In the genomic region with DNA sequence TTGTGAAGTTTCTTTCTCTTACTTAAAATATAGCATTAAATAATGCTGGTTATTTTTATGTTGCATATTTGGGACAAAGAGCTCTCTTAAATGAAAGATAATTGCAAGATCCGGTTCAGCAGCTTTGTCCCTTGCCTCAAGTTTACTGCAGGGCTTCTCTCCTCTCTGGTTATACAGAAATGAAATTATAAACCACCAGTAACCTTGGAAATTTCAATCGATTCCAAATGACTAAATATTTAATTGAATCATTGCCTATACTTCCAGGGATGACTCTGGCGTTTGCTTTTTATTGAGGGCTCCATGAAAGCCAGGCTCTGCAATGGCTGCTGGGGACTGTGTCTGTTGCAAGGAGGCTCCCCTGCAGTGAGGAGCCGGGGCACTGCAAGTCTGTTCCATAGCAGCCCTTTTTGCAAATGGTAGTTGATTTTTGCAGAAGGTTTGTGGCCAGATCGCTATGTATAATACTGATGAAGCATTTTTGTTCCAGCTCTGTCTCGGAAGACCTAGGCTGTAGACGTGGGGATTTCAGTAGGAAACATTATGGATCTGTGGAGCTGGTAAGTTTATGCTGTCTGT, we compare ENCODE assay signal across 9 cellular contexts. TPM values are rescaled to one million over a fixed set of nuclear protein-coding genes. Genes with fewer than 3 reads are reported as not detected.
DNase-seq lines count a peak whose midpoint lies in the region; ATAC-seq, FAIRE-seq and TF ChIP-seq lines count a peak whose summit lies in the region.
"Had no signal": no experiment of that assay in that cellular context is flagged by ENCODE, and none has a peak within 500 bp of the region (broad histone marks: within the 10 kb centered on the region; RNA-seq: fewer than 3 reads in every experiment).

A gene with protein sequence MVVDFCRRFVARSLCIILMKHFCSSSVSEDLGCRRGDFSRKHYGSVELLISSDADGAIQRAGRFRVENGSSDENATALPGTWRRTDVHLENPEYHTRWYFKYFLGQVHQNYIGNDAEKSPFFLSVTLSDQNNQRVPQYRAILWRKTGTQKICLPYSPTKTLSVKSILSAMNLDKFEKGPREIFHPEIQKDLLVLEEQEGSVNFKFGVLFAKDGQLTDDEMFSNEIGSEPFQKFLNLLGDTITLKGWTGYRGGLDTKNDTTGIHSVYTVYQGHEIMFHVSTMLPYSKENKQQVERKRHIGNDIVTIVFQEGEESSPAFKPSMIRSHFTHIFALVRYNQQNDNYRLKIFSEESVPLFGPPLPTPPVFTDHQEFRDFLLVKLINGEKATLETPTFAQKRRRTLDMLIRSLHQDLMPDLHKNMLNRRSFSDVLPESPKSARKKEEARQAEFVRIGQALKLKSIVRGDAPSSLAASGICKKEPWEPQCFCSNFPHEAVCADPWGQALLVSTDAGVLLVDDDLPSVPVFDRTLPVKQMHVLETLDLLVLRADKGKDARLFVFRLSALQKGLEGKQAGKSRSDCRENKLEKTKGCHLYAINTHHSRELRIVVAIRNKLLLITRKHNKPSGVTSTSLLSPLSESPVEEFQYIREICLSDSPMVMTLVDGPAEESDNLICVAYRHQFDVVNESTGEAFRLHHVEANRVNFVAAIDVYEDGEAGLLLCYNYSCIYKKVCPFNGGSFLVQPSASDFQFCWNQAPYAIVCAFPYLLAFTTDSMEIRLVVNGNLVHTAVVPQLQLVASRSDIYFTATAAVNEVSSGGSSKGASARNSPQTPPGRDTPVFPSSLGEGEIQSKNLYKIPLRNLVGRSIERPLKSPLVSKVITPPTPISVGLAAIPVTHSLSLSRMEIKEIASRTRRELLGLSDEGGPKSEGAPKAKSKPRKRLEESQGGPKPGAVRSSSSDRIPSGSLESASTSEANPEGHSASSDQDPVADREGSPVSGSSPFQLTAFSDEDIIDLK (plus strand): TSS at position 313 of the 579 bp plus-strand sequence. CDS start 104 bp downstream, at position 417.

- DNase-seq in adrenal gland (no peak), kidney (no peak), NCI-H524 (lab: John Stamatoyannopoulos, UW) (no peak)
- DNase-seq in stimulated activated CD4-positive, alpha-beta T cell treated with anti-CD3 and anti-CD28 coated beads, Interleukin-4, amount 100 ng/mL, for 4 hours: no peak

- peak within 1 kb of the TSS; percentile 11; the same call in 1 of the 2 replicates for H3K9ac ChIP-seq in HUES64 (ENCODE audit: low read depth, low read length)
- peak within 1 kb of the TSS; percentile 32; the same call in 1 of the 2 replicates for H3K9ac ChIP-seq in iPS-20b (ENCODE audit: low read depth, low read length)
- H3K9ac ChIP-seq in skeletal muscle tissue (ENCODE audit: low read depth in 1 of 3, low read length in 3 of 3): no peak within 1 kb of the TSS
- no peak within 1 kb of the TSS for H3K9ac ChIP-seq in kidney (ENCODE audit: low read length in 2 of 2)
- H3K9ac ChIP-seq: BLaER1 had no signal

- no peak for FAIRE-seq in kidney (lab: Jason Lieb, UNC)

- no peak for ATAC-seq in GM18867 (IDR thresholded peaks at IDR 0.05; ENCODE audit: unreplicated experiment)

- TF ChIP-seq CTCF in adrenal gland (IDR thresholded peaks at IDR 0.05) (no peak), kidney (IDR thresholded peaks at IDR 0.05; ENCODE audit: borderline replicate concordance, extremely low read depth, insufficient read depth) (no peak)

- no peak within 1 kb of the TSS; the same call in 1 of the 2 replicates for H3K27ac ChIP-seq in HUES64 (ENCODE audit: low read depth, low read length)
- H3K27ac ChIP-seq in adrenal gland: peak within 1 kb of the TSS in 1 of 5 donors; percentile 34
- H3K27ac ChIP-seq in iPS-20b (ENCODE audit: low read length): no peak within 1 kb of the TSS
- no peak within 1 kb of the TSS for H3K27ac ChIP-seq in skeletal muscle tissue (ENCODE audit: low read depth, low read length)
- no peak within 1 kb of the TSS for H3K27ac ChIP-seq in kidney (ENCODE audit: low read depth in 2 of 2, low read length in 2 of 2)
- H3K27ac ChIP-seq: BLaER1 had no signal

- TF ChIP-seq POLR2A in adrenal gland (IDR thresholded peaks at IDR 0.05): no peak

- H3K27me3 ChIP-seq in HUES64 (ENCODE audit: insufficient read depth, low read length) (no peaks in the 10 kb centered on the region), adrenal gland (no peaks in the 10 kb centered on the region), iPS-20b (ENCODE audit: insufficient read depth, low read length) (no peaks in the 10 kb centered on the region), skeletal muscle tissue (ENCODE audit: control insufficient read depth in 3 of 3, insufficient read depth in 3 of 3, low read length in 3 of 3) (no peaks in the 10 kb centered on the region)
- H3K27me3 ChIP-seq: BLaER1 had no signal

- H3K4me3 ChIP-seq in HUES64 (ENCODE audit: low read length) (no peak within 1 kb of the TSS), adrenal gland (no peak within 1 kb of the TSS), iPS-20b (ENCODE audit: low read length) (no peak within 1 kb of the TSS), skeletal muscle tissue (ENCODE audit: low read length in 3 of 3) (no peak within 1 kb of the TSS), kidney (ENCODE audit: low read length in 2 of 2) (no peak within 1 kb of the TSS)
- H3K4me3 ChIP-seq: BLaER1 had no signal

- H3K36me3 ChIP-seq in HUES64 (ENCODE audit: insufficient read depth, low read length) (no peaks in the 10 kb centered on the region), adrenal gland (replicated peaks in 1 of 2) (no peaks in the 10 kb centered on the region), iPS-20b (ENCODE audit: insufficient read depth, low read depth, low read length) (no peaks in the 10 kb centered on the region), skeletal muscle tissue (ENCODE audit: control insufficient read depth in 3 of 3, insufficient read depth in 3 of 3, low read length in 3 of 3) (no peaks in the 10 kb centered on the region), kidney (ENCODE audit: control insufficient read depth in 1 of 2, insufficient read depth in 2 of 2, low read length in 2 of 2) (no peaks in the 10 kb centered on the region)
- H3K36me3 ChIP-seq: BLaER1 had no signal

- no peaks in the 10 kb centered on the region for H3K9me3 ChIP-seq in HUES64 (ENCODE audit: insufficient read depth, low read depth, low read length)
- H3K9me3 ChIP-seq in adrenal gland (replicated peaks in 1 of 3): no peaks in the 10 kb centered on the region
- no peaks in the 10 kb centered on the region for H3K9me3 ChIP-seq in iPS-20b (ENCODE audit: insufficient read depth, low read depth, low read length)
- no peaks in the 10 kb centered on the region for H3K9me3 ChIP-seq in skeletal muscle tissue (ENCODE audit: control insufficient read depth in 3 of 3, low read length in 3 of 3)
- no peaks in the 10 kb centered on the region for H3K9me3 ChIP-seq in kidney (ENCODE audit: control insufficient read depth in 1 of 2, low read length in 2 of 2)
- H3K9me3 ChIP-seq: BLaER1 had no signal

- intact Hi-C loops in adrenal gland (cut with DNase I): no loop called here
- intact Hi-C loops in kidney (cut with DNase I): no loop called here

- H3K4me1 ChIP-seq in HUES64 (ENCODE audit: insufficient read depth, low read length): peaks cover 10% of the 10 kb centered on the region
- H3K4me1 ChIP-seq in adrenal gland (replicated peaks in 1 of 2): peaks cover 5 to 17% of the 10 kb centered on the region in 2 donors
- H3K4me1 ChIP-seq in iPS-20b (ENCODE audit: insufficient read depth, low read length): peaks cover 8% of the 10 kb centered on the region; the same call in 1 of the 2 replicates
- peaks cover 0 to 4% (median 3%) of the 10 kb centered on the region in 3 donors for H3K4me1 ChIP-seq in skeletal muscle tissue (ENCODE audit: control insufficient read depth in 3 of 3, insufficient read depth in 3 of 3, low read length in 3 of 3)
- H3K4me1 ChIP-seq in kidney (ENCODE audit: control insufficient read depth in 1 of 2, insufficient read depth in 1 of 2, low read depth in 1 of 2, low read length in 2 of 2): no peaks in the 10 kb centered on the region
- H3K4me1 ChIP-seq: BLaER1 had no signal

- 65% methylated on average over 7 of the region's 7 CpGs for WGBS in HUES64
- 63 to 66% (median 65%) methylated on average over 7 of the region's 7 CpGs for WGBS in adrenal gland, 4 donors

RNA-seq across cellular contexts. Expression of the gene that starts here (rescaled TPM):
- 3.5 TPM for polyA plus RNA-seq in HUES64 (2013, experiment 1 of 2)
- 3.9 TPM for polyA plus RNA-seq in HUES64 (2013, experiment 2 of 2)
- 10 to 100 TPM; 12.2 to 43.2 (median 34.4) TPM for total RNA-seq in adrenal gland
- polyA plus RNA-seq in adrenal gland: 10 to 100 TPM; 13.8 to 25.9 (median 23.6) TPM
- total RNA-seq in skeletal muscle tissue: 21.9 TPM
- total RNA-seq in kidney: 10.2 TPM
- 2.6 TPM for polyA plus RNA-seq in kidney (ENCODE audit: insufficient read depth, low read depth, low replicate concordance)

Comparison
In these comparisons a context has a peak if more than half of its experiments do, and no peak if none do; other contexts are left out.
1. H3K9ac ChIP-seq: peak in HUES64 (single experiment) and iPS-20b (single experiment); none in skeletal muscle tissue (0 of 3) and kidney (0 of 2).